In the genomic region with DNA sequence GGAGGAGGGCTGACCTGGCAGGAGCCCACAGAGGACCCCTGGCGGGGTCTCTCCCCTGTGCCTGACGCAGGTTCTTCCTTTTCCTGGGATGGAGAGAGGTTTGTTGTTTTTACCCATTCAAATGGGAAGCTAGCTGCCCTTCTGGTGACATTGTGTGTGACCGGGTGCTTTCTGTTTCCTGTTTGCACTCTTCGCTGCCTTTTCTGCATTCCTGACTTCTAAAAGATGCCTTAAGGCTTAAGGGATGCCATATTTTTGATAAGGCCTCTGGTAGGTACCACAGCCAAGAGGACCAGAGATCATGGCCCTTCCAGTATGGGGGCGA, we compare ENCODE assay signal across 20 cellular contexts.
"Had no signal": no experiment of that assay in that cellular context is flagged by ENCODE, and none has a peak within 500 bp of the region (broad histone marks: within the 10 kb centered on the region; RNA-seq: fewer than 3 reads in every experiment).

No MANE protein-coding gene starts in this region.

- FAIRE-seq: urothelium cell line had no signal

- H3K4me3 ChIP-seq: gastroesophageal sphincter, heart right ventricle, mucosa of descending colon, right atrium auricular region, SJSA1, tibial nerve had no signal

- ATAC-seq: activated CD4-positive, alpha-beta T cell treated with anti-CD3 and anti-CD28 coated beads for 36 hours; activated naive CD4-positive, alpha-beta T cell treated with anti-CD3 and anti-CD28 coated beads, Interleukin-2, amount 50 U/mL, for 72 hours; esophagus mucosa; gastroesophageal sphincter; heart right ventricle; mucosa of descending colon; T-helper 17 cell had no signal

- H3K9me3 Mint-ChIP-seq: activated naive CD4-positive, alpha-beta T cell treated with anti-CD3 and anti-CD28 coated beads, Interleukin-2, amount 50 U/mL, for 72 hours; memory B cell; naive B cell; stimulated activated naive CD8-positive, alpha-beta T cell treated with anti-CD3 and anti-CD28 coated beads, Interleukin-15, Interleukin-2, amounts not matched to agents 100 ng/mL and 50 ng/mL, for 24 hours had no signal

- H3K4me3 Mint-ChIP-seq: activated CD4-positive, alpha-beta T cell treated with anti-CD3 and anti-CD28 coated beads for 36 hours; memory B cell; stimulated activated naive CD8-positive, alpha-beta T cell treated with anti-CD3 and anti-CD28 coated beads, Interleukin-15, Interleukin-2, amounts not matched to agents 100 ng/mL and 50 ng/mL, for 24 hours; T-helper 17 cell had no signal

- H3K27me3 Mint-ChIP-seq: activated CD4-positive, alpha-beta T cell treated with anti-CD3 and anti-CD28 coated beads for 36 hours; memory B cell; naive B cell; stimulated activated naive CD8-positive, alpha-beta T cell treated with anti-CD3 and anti-CD28 coated beads, Interleukin-15, Interleukin-2, amounts not matched to agents 100 ng/mL and 50 ng/mL, for 24 hours; T-helper 17 cell had no signal

- H3K27ac ChIP-seq: gastroesophageal sphincter, heart right ventricle, right atrium auricular region, SJSA1, tibial nerve, WERI-Rb-1 had no signal

- H3K27ac Mint-ChIP-seq: activated CD4-positive, alpha-beta T cell treated with anti-CD3 and anti-CD28 coated beads for 36 hours; memory B cell; naive B cell; stimulated activated naive CD8-positive, alpha-beta T cell treated with anti-CD3 and anti-CD28 coated beads, Interleukin-15, Interleukin-2, amounts not matched to agents 100 ng/mL and 50 ng/mL, for 24 hours had no signal

- DNase-seq: activated CD4-positive, alpha-beta T cell treated with anti-CD3 and anti-CD28 coated beads for 36 hours; activated CD8-positive, alpha-beta memory T cell treated with anti-CD3 and anti-CD28 coated beads for 24 hours; activated CD8-positive, alpha-beta memory T cell treated with anti-CD3 and anti-CD28 coated beads, Interleukin-2, amount 50 U/mL, for 48 hours; activated gamma-delta T cell treated with Interleukin-2 at 50 U/mL for 16 hours; amniotic stem cell; heart right ventricle; mucosa of descending colon; naive B cell; stimulated activated CD4-positive, alpha-beta T cell treated with anti-CD3 and anti-CD28 coated beads, Interleukin-2, amount 100 ng/mL, for 24 hours; T-helper 17 cell; WERI-Rb-1 had no signal

- H3K36me3 Mint-ChIP-seq: naive B cell had no signal

- H3K27me3 ChIP-seq: gastroesophageal sphincter, heart right ventricle, right atrium auricular region, SJSA1, tibial nerve had no signal

- H3K9me3 ChIP-seq: gastroesophageal sphincter, heart right ventricle, mucosa of descending colon, right atrium auricular region, tibial nerve had no signal
